Comparison of ENCODE assay signal across 17 cellular contexts in the genomic region with DNA sequence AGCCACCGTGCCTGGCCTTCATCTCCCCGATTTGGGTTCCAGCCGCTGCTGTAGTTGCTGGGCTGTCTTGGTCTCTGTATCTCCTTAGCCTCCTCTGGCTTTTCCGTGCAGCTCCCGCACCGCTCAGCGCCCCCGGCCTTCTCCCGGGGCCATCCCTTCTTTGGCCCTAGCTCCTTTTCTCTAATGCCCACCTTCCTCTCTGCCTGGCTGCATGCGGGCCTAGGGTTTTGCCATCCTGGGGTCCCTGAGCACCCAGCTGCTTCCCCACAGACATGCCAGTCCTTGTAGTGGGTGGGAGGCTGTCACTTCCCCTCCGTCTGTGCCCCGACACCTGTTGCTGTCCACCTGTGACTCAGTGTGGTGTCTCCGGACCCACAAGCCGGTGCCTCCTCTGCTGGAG. TPM values are rescaled to one million over a fixed set of nuclear protein-coding genes. Genes with fewer than 3 reads are reported as not detected.
A peak's percentile ranks its signal among the peaks of the same experiment; 100 is the strongest.
DNase-seq lines count a peak whose midpoint lies in the region; ATAC-seq, FAIRE-seq and TF ChIP-seq lines count a peak whose summit lies in the region.
"Had no signal": no experiment of that assay in that cellular context is flagged by ENCODE, and none has a peak within 500 bp of the region (broad histone marks: within the 10 kb centered on the region; RNA-seq: fewer than 3 reads in every experiment).

No MANE protein-coding gene starts in this region.

- H3K9me3 ChIP-seq in astrocyte (ENCODE audit: insufficient read depth, low read depth, low read length) (no peaks in the 10 kb centered on the region), spleen (no peaks in the 10 kb centered on the region)

- TF ChIP-seq POLR2A in spleen (IDR thresholded peaks at IDR 0.05), result no peak

- H3K4me1 ChIP-seq in astrocyte (ENCODE audit: insufficient read depth, low read length) (peaks cover 2% of the 10 kb centered on the region), spleen (no peaks in the 10 kb centered on the region)

- H3K4me3 Mint-ChIP-seq in astrocyte (ENCODE audit: unreplicated experiment), result peak overlapping the region; percentile 62

- ATAC-seq in Right ventricle myocardium superior (ENCODE audit: poor library complexity) (no peak), Right ventricle myocardium inferior (no peak)
- ATAC-seq: PC-3 had no signal

- no peaks in the 10 kb centered on the region for H3K79me2 ChIP-seq in astrocyte (ENCODE audit: insufficient read depth, low read length)

- H3K4me3 ChIP-seq in astrocyte (ENCODE audit: insufficient read depth, low read depth, low read length) (no peak overlapping the region), spleen (no peak overlapping the region)

- WGBS in spleen, 5 donors, result 80 to 88% (median 85%) methylated on average over 13 to 14 of the region's 14 CpGs

- intact Hi-C loops in Right ventricle myocardium superior (cut with DNase I) (no loop called here), Right ventricle myocardium inferior (cut with DNase I) (loop anchor here (5.0 kb wide), 1 partner anchor 44 kb away; no protein-coding TSS in a partner anchor), spleen (cut with DNase I; ENCODE audit: low total_unique reads) (no loop called here)

- H3K4me1 Mint-ChIP-seq in astrocyte (ENCODE audit: low read depth, unreplicated experiment), result no peaks in the 10 kb centered on the region

- no peak overlapping the region for H3K4me2 ChIP-seq in astrocyte (ENCODE audit: low read length)

- H3K9ac ChIP-seq in astrocyte (ENCODE audit: low read length), result no peak overlapping the region

- DNase-seq in Right ventricle myocardium superior (peak; percentile 20), Right ventricle myocardium inferior (ENCODE audit: missing footprints) (no peak), astrocyte (ENCODE audit: low read depth) (no peak), myocyte (ENCODE audit: low read depth) (peak; percentile 57), spleen (peak; percentile 35), NOMO-1 treated with DMSO at 0.1 percent for 48 hours (lab: John Stamatoyannopoulos, UW; ENCODE audit: unreplicated experiment) (no peak), KG1 (lab: John Stamatoyannopoulos, UW) (no peak), OCI-M1 (lab: John Stamatoyannopoulos, UW) (no peak)
- DNase-seq: DMS153, GOT3, Kasumi-1, NCI-H1105, NCI-H1694, NCI-H748 treated with DMSO at 0.1 percent for 48 hours, PC-3 had no signal

- no peak overlapping the region for H2AFZ ChIP-seq in astrocyte (ENCODE audit: low read depth, low read length)

- H3K27me3 ChIP-seq in astrocyte (ENCODE audit: insufficient read depth, low read length), result peaks cover 2% of the 10 kb centered on the region
- peaks cover 0 to 6% (median 0%) of the 10 kb centered on the region in 7 donors for H3K27me3 ChIP-seq in spleen (replicated peaks in 1 of 7)

- no peak for FAIRE-seq in astrocyte (lab: Jason Lieb, UNC)

- TF ChIP-seq CTCF in astrocyte (IDR thresholded peaks at IDR 0.05; ENCODE audit: insufficient read depth, low read depth, low read length) (no peak), spleen (IDR thresholded peaks at IDR 0.05 in 8 of 11, conservative IDR thresholded peaks at IDR 0.05 in 3 of 11) (no peak)

- H3K27me3 Mint-ChIP-seq in astrocyte (ENCODE audit: low read depth, unreplicated experiment), result peaks cover 28% of the 10 kb centered on the region

- H3K27ac ChIP-seq in astrocyte (ENCODE audit: low read depth, low read length) (no peak overlapping the region), spleen (no peak overlapping the region)
- H3K27ac ChIP-seq: C4-2B had no signal

- H3K36me3 ChIP-seq in astrocyte (ENCODE audit: insufficient read depth, low read length) (no peaks in the 10 kb centered on the region), spleen (no peaks in the 10 kb centered on the region)

- H3K36me3 Mint-ChIP-seq in astrocyte (ENCODE audit: low read depth, unreplicated experiment), result no peaks in the 10 kb centered on the region

- peak overlapping the region; percentile 66 for H3K27ac Mint-ChIP-seq in astrocyte (ENCODE audit: unreplicated experiment)

- no peaks in the 10 kb centered on the region for H4K20me1 ChIP-seq in astrocyte (ENCODE audit: insufficient read depth, low read length)

- H3K9me3 Mint-ChIP-seq in astrocyte (ENCODE audit: unreplicated experiment), result no peaks in the 10 kb centered on the region

RNA-seq across cellular contexts. Expression of a gene that starts 36.4 kb away (rescaled TPM):
- 16.6 TPM for total RNA-seq in Right ventricle myocardium superior
- total RNA-seq in Right ventricle myocardium inferior, result 16.0 TPM
- total RNA-seq in astrocyte, result 0.19 and 0.30 TPM in 2 replicates
- 0.05 TPM in 1 of 2 replicates, not detected in the other for total RNA-seq in myocyte
- polyA plus RNA-seq in myocyte (2012), result not detected
- total RNA-seq in spleen, result not detected
- polyA plus RNA-seq in spleen, result not detected
- total RNA-seq: A172, PC-3 had no signal

RNA-seq across cellular contexts. Expression of a gene that starts 49.3 kb away (rescaled TPM):
- total RNA-seq in Right ventricle myocardium superior (3.1 TPM), Right ventricle myocardium inferior (4.4 TPM), astrocyte (72.6 and 96.0 TPM in 2 replicates), myocyte (23.4 and 28.9 TPM in 2 replicates), spleen (1 to 10 TPM; 1.5 to 4.9 (median 3.1) TPM)
- polyA plus RNA-seq in myocyte (2012), result 67.7 TPM
- 1 to 10 TPM in 2 of 3 donors, under 1 TPM in 1; 1.00 to 3.1 (median 1.2) TPM for polyA plus RNA-seq in spleen

Comparison
In these comparisons a context has a peak if more than half of its experiments do, and no peak if none do; other contexts are left out.
1. DNase-seq: peak in Right ventricle myocardium superior (single experiment), myocyte (single experiment) and spleen (single experiment); none in Right ventricle myocardium inferior (single experiment), astrocyte (single experiment), NOMO-1 treated with DMSO at 0.1 percent for 48 hours (single experiment), KG1 (single experiment) and OCI-M1 (single experiment).
2. RNA of a gene that starts 36.4 kb away (total RNA-seq): 16.6 TPM in Right ventricle myocardium superior (single experiment) and 16.0 TPM in Right ventricle myocardium inferior (single experiment); 0.19 to 0.30 TPM in astrocyte, 0.05 TPM in myocyte and not detected in spleen; every median in the first group is over 10 times any median in the second.